1 cellular context compared by ENCODE assay signal in genomic region chr5:143108498-143109128, GRCh38.
TF ChIP-seq lines count a peak whose summit lies in the region.

No MANE protein-coding gene starts in this region.

TF ChIP-seq in HEK293, 187 proteins besides CTCF, POLR2A, EP300 and RAD21 (continued from another document):
- TF ChIP-seq ZNF692 (tag by site-specific recombination; IDR thresholded peaks at IDR 0.05) (peak; percentile 60), PRDM1 (tag by site-specific recombination; IDR thresholded peaks at IDR 0.05) (0 out of 2 replicates have a peak, but pooled peaks have one; percentile 8), OSR2 (tag by site-specific recombination; IDR thresholded peaks at IDR 0.05) (peak; percentile 55; the same call in 1 of the 2 replicates), ZNF596 (tag by site-specific recombination; IDR thresholded peaks at IDR 0.05) (no peak), FEZF1 (tag by site-specific recombination; IDR thresholded peaks at IDR 0.05) (peak; percentile 51; the same call in 1 of the 2 replicates), ZFP69B (tag by site-specific recombination; IDR thresholded peaks at IDR 0.05) (0 out of 2 replicates have a peak, but pooled peaks have one; percentile 25), ZNF155 (tag by site-specific recombination; IDR thresholded peaks at IDR 0.05) (no peak)
